Comparison of ENCODE assay signal across 17 cellular contexts in genomic region chr20:13649548-13649947, GRCh38. TPM values are rescaled to one million over a fixed set of nuclear protein-coding genes. Genes with fewer than 3 reads are reported as not detected.
A peak's percentile ranks its signal among the peaks of the same experiment; 100 is the strongest.
DNase-seq lines count a peak whose midpoint lies in the region; ATAC-seq, FAIRE-seq and TF ChIP-seq lines count a peak whose summit lies in the region.
"Had no signal": no experiment of that assay in that cellular context is flagged by ENCODE, and none has a peak within 500 bp of the region (broad histone marks: within the 10 kb centered on the region; RNA-seq: fewer than 3 reads in every experiment).

No MANE protein-coding gene starts in this region.

- H3K9me3 Mint-ChIP-seq in osteocyte (ENCODE audit: unreplicated experiment): peaks cover 4% of the 10 kb centered on the region
- H3K9me3 Mint-ChIP-seq: activated CD4-positive, alpha-beta T cell treated with anti-CD3 and anti-CD28 coated beads, Interleukin-2, amount 10 ng/mL, durations not matched to agents 24 days and 14 days; stimulated activated memory B cell treated with anti-CD40 and anti-IgM and Interleukin-4, amounts not matched to agents 10 μg/mL and 1 μg/mL and 100 μg/mL, for 72 hours; T-helper 1 cell treated with Interleukin-12 subunit alpha and Interleukin-12 subunit beta and Interleukin-4 antibody, amounts not matched to agents 30 μg/mL and 1 μg/mL, for 36 hours had no signal

- peak; percentile 66 to 93 (median 86) for ATAC-seq in heart left ventricle
- ATAC-seq in foreskin keratinocyte: no peak
- ATAC-seq: PC-3; stimulated activated memory B cell treated with anti-CD40 and anti-IgM and Interleukin-4, amounts not matched to agents 10 μg/mL and 1 μg/mL and 100 μg/mL, for 72 hours had no signal

- H3K4me3 ChIP-seq in heart left ventricle: no peak overlapping the region
- H3K4me3 ChIP-seq: BLaER1 had no signal

- peaks cover 10% of the 10 kb centered on the region for H3K27me3 Mint-ChIP-seq in osteocyte (ENCODE audit: unreplicated experiment)
- H3K27me3 Mint-ChIP-seq: stimulated activated memory B cell treated with anti-CD40 and anti-IgM and Interleukin-4, amounts not matched to agents 10 μg/mL and 1 μg/mL and 100 μg/mL, for 72 hours had no signal

- H3K27ac ChIP-seq in heart left ventricle: no peak overlapping the region
- H3K27ac ChIP-seq in foreskin keratinocyte: no peak overlapping the region
- H3K27ac ChIP-seq: BLaER1 had no signal

- DNase-seq in GM03348 (ENCODE audit: low spot score): peak; percentile 38
- peak; percentile 81 for DNase-seq in RPMI7951 (ENCODE audit: low read depth)
- peak; percentile 47 to 80 (median 68) for DNase-seq in heart left ventricle
- no peak for DNase-seq in osteocyte (ENCODE audit: extremely low spot score, unreplicated experiment)
- no peak for DNase-seq in GM12892 (ENCODE audit: insufficient read length)
- DNase-seq in putamen (ENCODE audit: low spot score): no peak
- DNase-seq in foreskin keratinocyte: no peak
- no peak for DNase-seq in NCI-H345 treated with DMSO at 0.1 percent for 48 hours (lab: John Stamatoyannopoulos, UW; ENCODE audit: unreplicated experiment)
- DNase-seq: activated CD4-positive, alpha-beta T cell treated with anti-CD3 and anti-CD28 coated beads, Interleukin-2, amount 10 ng/mL, durations not matched to agents 24 days and 14 days; activated effector memory CD4-positive, alpha-beta T cell treated with anti-CD3 and anti-CD28 coated beads, Interleukin-2, amount 50 U/mL, for 16 hours; cerebellar nuclear complex; PC-3; stimulated activated CD4-positive, alpha-beta T cell treated with anti-CD3 and anti-CD28 coated beads, Interleukin-1b, Interleukin-23, amount 100 ng/mL, for 48 hours had no signal

- H3K36me3 ChIP-seq in heart left ventricle: no peaks in the 10 kb centered on the region
- H3K36me3 ChIP-seq: BLaER1 had no signal

- TF ChIP-seq CTCF in heart left ventricle (IDR thresholded peaks at IDR 0.05) (no peak), osteocyte (IDR thresholded peaks at IDR 0.05) (no peak), foreskin keratinocyte (conservative IDR thresholded peaks at IDR 0.05) (no peak)

- no peak overlapping the region for H3K4me3 Mint-ChIP-seq in osteocyte (ENCODE audit: unreplicated experiment)
- H3K4me3 Mint-ChIP-seq: activated CD4-positive, alpha-beta T cell treated with anti-CD3 and anti-CD28 coated beads, Interleukin-2, amount 10 ng/mL, durations not matched to agents 24 days and 14 days; stimulated activated memory B cell treated with anti-CD40 and anti-IgM and Interleukin-4, amounts not matched to agents 10 μg/mL and 1 μg/mL and 100 μg/mL, for 72 hours; T-helper 1 cell treated with Interleukin-12 subunit alpha and Interleukin-12 subunit beta and Interleukin-4 antibody, amounts not matched to agents 30 μg/mL and 1 μg/mL, for 36 hours had no signal

- 20 to 24% (median 23%) methylated on average over 4 of the region's 4 CpGs for WGBS in heart left ventricle, 4 donors

- H3K36me3 Mint-ChIP-seq in osteocyte (ENCODE audit: unreplicated experiment): peaks cover 2% of the 10 kb centered on the region
- H3K36me3 Mint-ChIP-seq: stimulated activated memory B cell treated with anti-CD40 and anti-IgM and Interleukin-4, amounts not matched to agents 10 μg/mL and 1 μg/mL and 100 μg/mL, for 72 hours had no signal

- no peak for TF ChIP-seq POLR2A in heart left ventricle (IDR thresholded peaks at IDR 0.05)
- TF ChIP-seq POLR2A in GM12892 (IDR thresholded peaks at IDR 0.05; ENCODE audit: low read depth, low read length): no peak

- peaks cover 0 to 6% (median 0%) of the 10 kb centered on the region in 12 donors for H3K9me3 ChIP-seq in heart left ventricle
- H3K9me3 ChIP-seq: BLaER1 had no signal

- FAIRE-seq in GM12892 (lab: Jason Lieb, UNC): no peak
- FAIRE-seq: GM18507 had no signal

- H3K4me1 ChIP-seq in heart left ventricle: peaks cover 0 to 22% (median 0%) of the 10 kb centered on the region in 12 donors
- peaks cover 1% of the 10 kb centered on the region for H3K4me1 ChIP-seq in foreskin keratinocyte
- H3K4me1 ChIP-seq: BLaER1 had no signal

- peaks cover 0 to 9% (median 0%) of the 10 kb centered on the region in 9 donors for H3K27me3 ChIP-seq in heart left ventricle
- peaks cover 7% of the 10 kb centered on the region for H3K27me3 ChIP-seq in foreskin keratinocyte
- H3K27me3 ChIP-seq: BLaER1 had no signal

- peak overlapping the region; percentile 31 for H3K27ac Mint-ChIP-seq in osteocyte (ENCODE audit: unreplicated experiment)
- H3K27ac Mint-ChIP-seq: activated CD4-positive, alpha-beta T cell treated with anti-CD3 and anti-CD28 coated beads, Interleukin-2, amount 10 ng/mL, durations not matched to agents 24 days and 14 days; stimulated activated memory B cell treated with anti-CD40 and anti-IgM and Interleukin-4, amounts not matched to agents 10 μg/mL and 1 μg/mL and 100 μg/mL, for 72 hours; T-helper 1 cell treated with Interleukin-12 subunit alpha and Interleukin-12 subunit beta and Interleukin-4 antibody, amounts not matched to agents 30 μg/mL and 1 μg/mL, for 36 hours had no signal

- intact Hi-C loops in heart left ventricle (cut with DNase I): no loop called here

- peaks cover 14% of the 10 kb centered on the region for H3K4me1 Mint-ChIP-seq in osteocyte (ENCODE audit: unreplicated experiment)
- H3K4me1 Mint-ChIP-seq: activated CD4-positive, alpha-beta T cell treated with anti-CD3 and anti-CD28 coated beads, Interleukin-2, amount 10 ng/mL, durations not matched to agents 24 days and 14 days; stimulated activated memory B cell treated with anti-CD40 and anti-IgM and Interleukin-4, amounts not matched to agents 10 μg/mL and 1 μg/mL and 100 μg/mL, for 72 hours had no signal

RNA-seq across cellular contexts. Expression of gene TASP1, which starts 10.8 kb away (rescaled TPM):
- 8.7 and 9.6 TPM in 2 replicates for total RNA-seq in RPMI7951 (2014; rRNA removed; shearing (Covaris generic))
- 1 to 10 TPM; 3.5 to 8.6 (median 5.3) TPM for total RNA-seq in heart left ventricle
- polyA plus RNA-seq in heart left ventricle: 1 to 10 TPM; 1.6 to 5.8 TPM
- 9.0 and 10.9 TPM in 2 replicates for total RNA-seq in osteocyte
- 9.7 TPM for polyA plus RNA-seq in GM12892 (2012; ENCODE audit: missing spikeins)
- total RNA-seq in foreskin keratinocyte: 13.0 and 13.7 TPM in 2 replicates
- 6.8 and 7.4 TPM in 2 replicates for polyA plus RNA-seq in foreskin keratinocyte

Comparison
In these comparisons a context has a peak if more than half of its experiments do, and no peak if none do; other contexts are left out.
1. DNase-seq: peak in GM03348 (single experiment), RPMI7951 (single experiment) and heart left ventricle (5 of 5); none in osteocyte (single experiment), GM12892 (single experiment), putamen (single experiment), foreskin keratinocyte (0 of 2) and NCI-H345 treated with DMSO at 0.1 percent for 48 hours (single experiment).